Comparison of ENCODE assay signal across 25 cellular contexts in the genomic region with DNA sequence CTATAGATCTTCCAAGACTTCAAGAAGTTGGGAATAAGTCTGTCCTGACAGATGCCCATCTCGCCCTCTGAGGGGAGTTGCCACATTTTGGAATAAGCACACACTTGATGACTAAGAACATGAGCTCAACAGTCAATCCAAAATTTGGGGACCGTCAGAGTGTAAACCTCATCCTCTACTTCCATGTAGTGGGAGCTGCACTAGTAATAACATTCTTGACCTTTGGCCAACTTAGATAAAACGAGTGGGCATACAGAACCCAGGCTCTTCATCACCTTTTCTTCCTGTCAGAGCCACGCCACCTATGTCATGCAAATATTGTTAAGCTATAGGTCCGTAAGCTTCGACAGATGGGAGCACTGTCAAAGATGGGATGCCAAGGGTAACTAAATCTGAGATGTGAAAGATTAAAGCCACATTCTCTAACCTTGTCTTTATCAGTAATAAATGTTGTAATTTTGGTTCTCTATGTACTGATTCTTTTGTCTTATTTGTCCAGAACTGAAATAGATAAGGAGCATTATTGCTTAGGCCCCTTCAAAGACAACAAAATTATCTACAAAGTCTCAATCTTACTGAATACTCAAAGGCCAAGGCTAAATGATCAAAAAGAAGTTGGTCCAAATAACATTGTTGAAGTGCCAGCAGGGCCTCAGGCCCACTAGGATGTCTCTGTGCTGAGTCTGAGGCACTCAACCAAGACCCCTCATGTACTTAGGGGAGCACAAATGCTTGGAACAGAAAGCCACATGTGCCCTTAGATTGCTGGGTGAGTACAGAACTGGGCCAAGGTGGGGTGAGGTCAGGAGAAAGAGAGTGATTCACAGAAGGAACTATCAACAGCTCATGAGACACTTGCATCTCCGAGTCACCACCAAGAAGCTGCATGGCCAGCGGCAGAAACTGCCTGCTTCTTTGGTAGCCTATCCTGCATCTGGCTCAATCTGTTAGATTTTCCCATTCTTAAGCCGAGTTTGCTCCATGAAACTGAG. TPM values are rescaled to one million over a fixed set of nuclear protein-coding genes. Genes with fewer than 3 reads are reported as not detected.
DNase-seq lines count a peak whose midpoint lies in the region; TF ChIP-seq lines count a peak whose summit lies in the region.
"Had no signal": no experiment of that assay in that cellular context is flagged by ENCODE, and none has a peak within 500 bp of the region (broad histone marks: within the 10 kb centered on the region; RNA-seq: fewer than 3 reads in every experiment).

No MANE protein-coding gene starts in this region.

- H3K79me2 ChIP-seq in SK-N-SH (ENCODE audit: insufficient read depth) = peaks cover 100% of the 10 kb centered on the region

- TF ChIP-seq CTCF in MCF 10A (IDR thresholded peaks at IDR 0.05; ENCODE audit: unreplicated experiment) (no peak), breast epithelium (IDR thresholded peaks at IDR 0.05) (no peak), SK-N-SH (IDR thresholded peaks at IDR 0.05) (no peak), fibroblast of the aortic adventitia (IDR thresholded peaks at IDR 0.05; ENCODE audit: insufficient read depth, low read length) (no peak)

- no TSS peak for BruUV-seq in MCF 10A (replicated peaks; lab: Mats Ljungman, UMichigan)

- H3K9me2 ChIP-seq in SK-N-SH = no peaks in the 10 kb centered on the region

- POLR2A ChIA-PET in MCF 10A (lab: Yijun Ruan, JAX) (no interaction called here), SK-N-SH (lab: Yijun Ruan, JAX) (no interaction called here)

- no peak overlapping the region for H3K4me3 ChIP-seq in breast epithelium
- no peak overlapping the region for H3K4me3 ChIP-seq in SK-N-SH (ENCODE audit: low read depth in 2 of 2, low read length in 1 of 2)
- H3K4me3 ChIP-seq in fibroblast of the aortic adventitia (ENCODE audit: low read depth, low read length) = no peak overlapping the region
- H3K4me3 ChIP-seq: gastroesophageal sphincter, GM12878, HAP-1, SJSA1, tibial artery had no signal

- no peaks in the 10 kb centered on the region for H3K27me3 ChIP-seq in breast epithelium
- no peaks in the 10 kb centered on the region for H3K27me3 ChIP-seq in SK-N-SH (ENCODE audit: insufficient read depth)
- H3K27me3 ChIP-seq: gastroesophageal sphincter, neutrophil, SJSA1, tibial artery had no signal

- H3K36me3 ChIP-seq in breast epithelium (no peaks in the 10 kb centered on the region), SK-N-SH (replicated peaks in 1 of 2; ENCODE audit: control insufficient read depth in 1 of 2, insufficient read depth in 2 of 2, low read length in 1 of 2) (peaks cover 7 to 26% of the 10 kb centered on the region in 2 experiments)
- H3K36me3 ChIP-seq: gastroesophageal sphincter, HAP-1, neutrophil, SJSA1, tibial artery had no signal

- CTCF ChIA-PET in MCF 10A (lab: Yijun Ruan, JAX) = interaction anchor here (1.5 kb wide), 1 partner anchor 13 kb away, joined by 4 read pairs; no protein-coding TSS in a partner anchor
- CTCF ChIA-PET in SK-N-SH (lab: Yijun Ruan, JAX) = interaction anchor here (0.8 to 2.0 kb wide), 3 partner anchors 9 to 148 kb away, joined by 3 to 4 read pairs (median 4); no protein-coding TSS in a partner anchor

- H3K4me2 ChIP-seq in SK-N-SH = peak overlapping the region; percentile 35; the same call in 1 of the 2 replicates

- 0 out of 2 replicates have a peak overlapping the region, but pooled peaks have one; percentile 9 for H3K9ac ChIP-seq in SK-N-SH

- H4K20me1 ChIP-seq in SK-N-SH (ENCODE audit: insufficient read depth) = peaks cover 98% of the 10 kb centered on the region

- H3K9me3 ChIP-seq in breast epithelium (no peaks in the 10 kb centered on the region), SK-N-SH (no peaks in the 10 kb centered on the region)
- H3K9me3 ChIP-seq: gastroesophageal sphincter, HAP-1, neutrophil, SJSA1, tibial artery had no signal

- H2AFZ ChIP-seq in SK-N-SH (ENCODE audit: low read depth) = no peak overlapping the region

- no peaks in the 10 kb centered on the region for H3K4me1 Mint-ChIP-seq in MCF 10A (ENCODE audit: insufficient read depth, unreplicated experiment)
- H3K4me1 Mint-ChIP-seq: IgD-negative memory B cell had no signal

- no peak overlapping the region for H3K27ac Mint-ChIP-seq in MCF 10A (ENCODE audit: low read depth, unreplicated experiment)
- H3K27ac Mint-ChIP-seq: activated naive CD8-positive, alpha-beta T cell; CD8-positive, alpha-beta T cell; effector memory CD8-positive, alpha-beta T cell; IgD-negative memory B cell had no signal

- H3K27me3 Mint-ChIP-seq in MCF 10A (ENCODE audit: insufficient read depth, unreplicated experiment) = no peaks in the 10 kb centered on the region
- H3K27me3 Mint-ChIP-seq: activated naive CD8-positive, alpha-beta T cell; effector memory CD8-positive, alpha-beta T cell; IgD-negative memory B cell had no signal

- H3F3A ChIP-seq in SK-N-SH (replicated peaks; ENCODE audit: insufficient read depth) = peaks cover 37% of the 10 kb centered on the region

- no peak for TF ChIP-seq EP300 in SK-N-SH (IDR thresholded peaks at IDR 0.05; ENCODE audit: borderline replicate concordance in 1 of 2, low read depth in 1 of 2, low read length in 1 of 2)

- DNase-seq in MCF 10A (ENCODE audit: unreplicated experiment) (peak; percentile 24), breast epithelium (ENCODE audit: low spot score in 2 of 2) (no peak), SK-N-SH (no peak), fibroblast of the aortic adventitia (ENCODE audit: low read depth) (peak; percentile 39), renal cortical epithelial cell (ENCODE audit: low read depth) (peak; percentile 91), NCI-H128 (lab: John Stamatoyannopoulos, UW; ENCODE audit: unreplicated experiment) (no peak), NCI-H446 treated with DMSO at 0.1 percent for 48 hours (lab: John Stamatoyannopoulos, UW) (no peak), DMS79 treated with DMSO at 0.1 percent for 48 hours (lab: John Stamatoyannopoulos, UW) (no peak)
- DNase-seq: activated CD4-positive, alpha-beta T cell treated with anti-CD3 and anti-CD28 coated beads, Interleukin-2, amount 50 U/mL, for 1 hour; activated T-cell treated with anti-CD3 and anti-CD28 coated beads, Interleukin-2, amount 50 U/mL, for 4 hours; CD8-positive, alpha-beta T cell; central memory CD4-positive, alpha-beta T cell; effector memory CD8-positive, alpha-beta T cell; midbrain; NCI-H1092 treated with DMSO at 0.1 percent for 48 hours; NCI-H345; tibial artery had no signal

- H3K4me3 Mint-ChIP-seq in MCF 10A (ENCODE audit: unreplicated experiment) = no peak overlapping the region
- H3K4me3 Mint-ChIP-seq: activated naive CD8-positive, alpha-beta T cell; activated T-cell treated with anti-CD3 and anti-CD28 coated beads, Interleukin-2, amount 50 U/mL, for 4 hours; CD8-positive, alpha-beta T cell; effector memory CD8-positive, alpha-beta T cell; IgD-negative memory B cell had no signal

- no peaks in the 10 kb centered on the region for H3K36me3 Mint-ChIP-seq in MCF 10A (ENCODE audit: insufficient read depth, unreplicated experiment)
- H3K36me3 Mint-ChIP-seq: activated naive CD8-positive, alpha-beta T cell; CD8-positive, alpha-beta T cell; IgD-negative memory B cell had no signal

- no peaks in the 10 kb centered on the region for H3K4me1 ChIP-seq in breast epithelium
- peaks cover 13 to 24% of the 10 kb centered on the region in 2 experiments; a peak in 3 of 4 replicates for H3K4me1 ChIP-seq in SK-N-SH (ENCODE audit: control insufficient read depth in 1 of 2, insufficient read depth in 2 of 2, low read depth in 1 of 2, low read length in 1 of 2)
- H3K4me1 ChIP-seq: SJSA1, tibial artery had no signal

- intact Hi-C loops in MCF 10A (cut with micrococcal nuclease) (no loop called here), breast epithelium (cut with DNase I; ENCODE audit: low total_unique reads) (no loop called here)

- WGBS in SK-N-SH (ENCODE audit: low lambda C conversion rate) = 80% methylated on average over 9 of the region's 9 CpGs

- no peak for TF ChIP-seq RAD21 in SK-N-SH (IDR thresholded peaks at IDR 0.05; ENCODE audit: low read length)

- H3K9me3 Mint-ChIP-seq in MCF 10A (ENCODE audit: unreplicated experiment) = no peaks in the 10 kb centered on the region
- H3K9me3 Mint-ChIP-seq: activated T-cell treated with anti-CD3 and anti-CD28 coated beads, Interleukin-2, amount 50 U/mL, for 4 hours had no signal

- no peak for TF ChIP-seq POLR2A in breast epithelium (IDR thresholded peaks at IDR 0.05)

- H3K27ac ChIP-seq in breast epithelium (no peak overlapping the region), SK-N-SH (ENCODE audit: low read depth in 2 of 2, low read length in 1 of 2) (peak overlapping the region in 1 of 2 experiments; percentile 37; a peak in 1 of 4 replicates)
- H3K27ac ChIP-seq: 22Rv1, gastroesophageal sphincter, neutrophil, SJSA1, tibial artery had no signal

TF ChIP-seq in SK-N-SH, 30 proteins besides CTCF, POLR2A, EP300 and RAD21 (continues in another document):
- TF ChIP-seq FOSL2 (IDR thresholded peaks at IDR 0.05; ENCODE audit: borderline replicate concordance, low read depth) = peak; percentile 36; the same call in 1 of the 2 replicates
- TF ChIP-seq MXI1 (IDR thresholded peaks at IDR 0.05; ENCODE audit: low read depth, low read length) = no peak
- TF ChIP-seq EZH2phosphoT487 (IDR thresholded peaks at IDR 0.05; ENCODE audit: borderline replicate concordance, low read depth) = no peak
- TF ChIP-seq GATA2 (CRISPR knock-in tag; IDR thresholded peaks at IDR 0.05) = no peak

RNA-seq across cellular contexts. Expression of a gene that starts 15.0 kb away (rescaled TPM):
- 14.6 and 15.1 TPM in 2 replicates for total RNA-seq in MCF 10A (2022)
- total RNA-seq in breast epithelium = 1 to 10 TPM in 1 of 3 donors, under 1 TPM in 2; 0.16 to 1.8 (median 0.33) TPM
- polyA plus RNA-seq in SK-N-SH (2012; rRNA removed) = 146 and 186 TPM in 2 replicates
- 189 and 223 TPM in 2 replicates for polyA plus RNA-seq in SK-N-SH (2012; cell fraction: cytosol; rRNA removed)
- 62.9 and 131 TPM in 2 replicates for polyA plus RNA-seq in SK-N-SH (2012; cell fraction: nucleus; rRNA removed)
- total RNA-seq in fibroblast of the aortic adventitia (ENCODE audit: low replicate concordance) = 38.3 and 64.1 TPM in 2 replicates
- 106 and 137 TPM in 2 replicates for total RNA-seq in renal cortical epithelial cell
- polyA plus RNA-seq: IgD-negative memory B cell had no signal

Comparison
In these comparisons a context has a peak if more than half of its experiments do, and no peak if none do; other contexts are left out.
1. DNase-seq: peak in MCF 10A (single experiment), fibroblast of the aortic adventitia (single experiment) and renal cortical epithelial cell (single experiment); none in breast epithelium (0 of 2), SK-N-SH (single experiment), NCI-H128 (single experiment), NCI-H446 treated with DMSO at 0.1 percent for 48 hours (single experiment) and DMS79 treated with DMSO at 0.1 percent for 48 hours (single experiment).